8 cellular contexts compared by ENCODE assay signal in genomic region chr11:119363874-119364590, GRCh38.
DNase-seq lines count a peak whose midpoint lies in the region; ATAC-seq and TF ChIP-seq lines count a peak whose summit lies in the region.

No MANE protein-coding gene starts in this region.

- H3K9ac ChIP-seq in mucosa of stomach (ENCODE audit: low read length): peak overlapping the region; percentile 42

- H3K9me3 ChIP-seq in mucosa of stomach (ENCODE audit: control insufficient read depth, low read length): no peaks in the 10 kb centered on the region

- H3K4me3 ChIP-seq in GM12865 (ENCODE audit: low read depth, low read length) (no peak overlapping the region), mucosa of stomach (ENCODE audit: low read length) (no peak overlapping the region)

- H3K4me1 ChIP-seq in mucosa of stomach (ENCODE audit: control insufficient read depth, insufficient read depth, low read length): peaks cover 53% of the 10 kb centered on the region

- DNase-seq in GM12865 (ENCODE audit: low read depth): peak; percentile 32
- peak; percentile 33 for DNase-seq in NCI-H1092 (lab: John Stamatoyannopoulos, UW)
- DNase-seq in activated T-cell treated with anti-CD3 and anti-CD28 coated beads for 1 hour (ENCODE audit: low read depth): peak; percentile 34
- peak; percentile 50 for DNase-seq in epidermal melanocyte (ENCODE audit: insufficient read length, low spot score)
- DNase-seq in stimulated activated naive CD4-positive, alpha-beta T cell (lab: John Stamatoyannopoulos, UW): peak in 5 of 6 experiments; percentile 31 to 53 (median 44)

- H3K36me3 ChIP-seq in mucosa of stomach (ENCODE audit: control insufficient read depth, insufficient read depth, low read length): no peaks in the 10 kb centered on the region

- TF ChIP-seq CTCF in GM12865 (IDR thresholded peaks at IDR 0.05; ENCODE audit: insufficient read depth, low read depth, low read length, missing control alignments): no peak

- no peak for ATAC-seq in HG02571 (IDR thresholded peaks at IDR 0.05; ENCODE audit: unreplicated experiment)
- ATAC-seq in HG03432 (IDR thresholded peaks at IDR 0.05; ENCODE audit: unreplicated experiment): no peak

- peaks cover 16% of the 10 kb centered on the region for H3K27me3 ChIP-seq in mucosa of stomach (ENCODE audit: control insufficient read depth, insufficient read depth, low read length)
